In genomic region chr6:5323979-5324378, GRCh38 we compare ENCODE assay signal across 25 cellular contexts.
"Had no signal": no experiment of that assay in that cellular context is flagged by ENCODE, and none has a peak within 500 bp of the region (broad histone marks: within the 10 kb centered on the region; RNA-seq: fewer than 3 reads in every experiment).

No MANE protein-coding gene starts in this region.

- FAIRE-seq: islet of Langerhans, kidney had no signal

- H3K4me1 ChIP-seq: left ventricle myocardium inferior, right atrium auricular region, stomach, testis, thyroid gland, upper lobe of left lung had no signal

- H3K36me3 ChIP-seq: ovary, right atrium auricular region, thyroid gland had no signal

- H3K27ac ChIP-seq: left ventricle myocardium inferior, ovary, right atrium auricular region, skin epidermis, stomach, testis, thyroid gland, transverse colon, upper lobe of left lung had no signal

- DNase-seq: hypothalamus; immature natural killer cell; kidney; left ventricle myocardium inferior; midbrain; mucosa of descending colon; naive thymus-derived CD4-positive, alpha-beta T cell; ovary; stimulated activated CD4-positive, alpha-beta T cell treated with anti-CD3 and anti-CD28 coated beads, Interleukin-12 subunit alpha, Interleukin-12 subunit beta, amount 100 ng/mL, for 4 hours; stimulated activated CD4-positive, alpha-beta T cell treated with anti-CD3 and anti-CD28 coated beads, Interleukin-15, amount 100 ng/mL, for 24 hours; stimulated activated CD4-positive, alpha-beta T cell treated with anti-CD3 and anti-CD28 coated beads, Interleukin-2, amount 100 ng/mL, for 24 hours; stimulated activated CD4-positive, alpha-beta T cell treated with anti-CD3 and anti-CD28 coated beads, Interleukin-4, amount 100 ng/mL, for 1 hour; stimulated activated naive B cell treated with anti-CD40 and anti-IgM and Interleukin-4, amounts not matched to agents 10 μg/mL and 1 μg/mL and 100 μg/mL, for 72 hours; stimulated activated naive CD8-positive, alpha-beta T cell treated with anti-CD3 and anti-CD28 coated beads, Interleukin-15, Interleukin-2, amounts not matched to agents 100 U/mL and 50 U/mL, for 24 hours; stomach; testis; thyroid gland; transverse colon; upper lobe of left lung had no signal

- H3K4me3 ChIP-seq: left ventricle myocardium inferior, lung, mucosa of descending colon, ovary, right atrium auricular region, skin epidermis, stomach, testis, thyroid gland, transverse colon, upper lobe of left lung had no signal

- H3K27ac Mint-ChIP-seq: naive thymus-derived CD4-positive, alpha-beta T cell; natural killer cell treated with Interleukin-12 subunit alpha and Interleukin-12 subunit beta and Interleukin-15 and Interleukin-18, amount 100 ng/mL, for 72 hours; progenitor cell of endocrine pancreas; stimulated activated naive B cell treated with anti-CD40 and anti-IgM and Interleukin-4, amounts not matched to agents 10 μg/mL and 1 μg/mL and 100 μg/mL, for 72 hours had no signal

- H3K27me3 ChIP-seq: ovary, right atrium auricular region, stomach, testis, thyroid gland, transverse colon, upper lobe of left lung had no signal

- H3K36me3 Mint-ChIP-seq: natural killer cell treated with Interleukin-12 subunit alpha and Interleukin-12 subunit beta and Interleukin-15 and Interleukin-18, amount 100 ng/mL, for 72 hours had no signal

- H3K9me3 ChIP-seq: ovary, testis, thyroid gland had no signal

- H3K4me3 Mint-ChIP-seq: immature natural killer cell; naive thymus-derived CD4-positive, alpha-beta T cell; natural killer cell treated with Interleukin-12 subunit alpha and Interleukin-12 subunit beta and Interleukin-15 and Interleukin-18, amount 100 ng/mL, for 72 hours; stimulated activated naive B cell treated with anti-CD40 and anti-IgM and Interleukin-4, amounts not matched to agents 10 μg/mL and 1 μg/mL and 100 μg/mL, for 72 hours had no signal

- H3K27me3 Mint-ChIP-seq: naive thymus-derived CD4-positive, alpha-beta T cell; natural killer cell treated with Interleukin-12 subunit alpha and Interleukin-12 subunit beta and Interleukin-15 and Interleukin-18, amount 100 ng/mL, for 72 hours; progenitor cell of endocrine pancreas; stimulated activated naive B cell treated with anti-CD40 and anti-IgM and Interleukin-4, amounts not matched to agents 10 μg/mL and 1 μg/mL and 100 μg/mL, for 72 hours had no signal

- H3K9me3 Mint-ChIP-seq: immature natural killer cell; naive thymus-derived CD4-positive, alpha-beta T cell; natural killer cell treated with Interleukin-12 subunit alpha and Interleukin-12 subunit beta and Interleukin-15 and Interleukin-18, amount 100 ng/mL, for 72 hours had no signal
